1 cellular context compared by ENCODE assay signal in genomic region chr22:49703990-49704344, GRCh38.
TF ChIP-seq lines count a peak whose summit lies in the region.

No MANE protein-coding gene starts in this region.

TF ChIP-seq in K562, 482 proteins besides CTCF, POLR2A, EP300 and RAD21 (continued from another document):
- TF ChIP-seq ZNF639 (CRISPR knock-in tag; conservative IDR thresholded peaks at IDR 0.05 in 1 of 2, IDR thresholded peaks at IDR 0.05 in 1 of 2) = no peak
- no peak for TF ChIP-seq TCF3 (CRISPR knock-in tag; IDR thresholded peaks at IDR 0.05)
- no peak for TF ChIP-seq GABPA (tag; conservative IDR thresholded peaks at IDR 0.05; ENCODE audit: low read depth)
- no peak for TF ChIP-seq MIER1 (IDR thresholded peaks at IDR 0.05; ENCODE audit: low read depth)
- no peak for TF ChIP-seq ZNF324 (CRISPR knock-in tag; IDR thresholded peaks at IDR 0.05)
- no peak for TF ChIP-seq ZFP91 (CRISPR knock-in tag; IDR thresholded peaks at IDR 0.05)
- TF ChIP-seq TAL1 (IDR thresholded peaks at IDR 0.05) = no peak
- no peak for TF ChIP-seq BMI1 (IDR thresholded peaks at IDR 0.05; ENCODE audit: low read length)
- TF ChIP-seq MTA1 (IDR thresholded peaks at IDR 0.05; ENCODE audit: borderline replicate concordance) = no peak
- TF ChIP-seq FOXA1 (IDR thresholded peaks at IDR 0.05; ENCODE audit: borderline replicate concordance) = no peak
